ENCODE assay signal across 36 cellular contexts in genomic region chr1:84428220-84428619, GRCh38. TPM values are rescaled to one million over a fixed set of nuclear protein-coding genes. Genes with fewer than 3 reads are reported as not detected.
"Had no signal": no experiment of that assay in that cellular context is flagged by ENCODE, and none has a peak within 500 bp of the region (broad histone marks: within the 10 kb centered on the region; RNA-seq: fewer than 3 reads in every experiment).

No MANE protein-coding gene starts in this region.

- FAIRE-seq: TTC549 had no signal

- H3K27me3 ChIP-seq: esophagus muscularis mucosa, foreskin keratinocyte, heart left ventricle, right atrium auricular region, uterus had no signal

- H3K9me3 ChIP-seq: right atrium auricular region, uterus had no signal

- H3K36me3 ChIP-seq: esophagus muscularis mucosa, heart left ventricle, right atrium auricular region, uterus had no signal

- ATAC-seq: heart left ventricle; naive thymus-derived CD4-positive, alpha-beta T cell; stimulated activated memory B cell treated with anti-CD40 and anti-IgM and Interleukin-4, amounts not matched to agents 10 μg/mL and 1 μg/mL and 100 μg/mL, for 72 hours; stimulated activated naive CD8-positive, alpha-beta T cell treated with anti-CD3 and anti-CD28 coated beads, Interleukin-15, amount 100 ng/mL, for 72 hours had no signal

- H3K27ac ChIP-seq: esophagus muscularis mucosa, foreskin keratinocyte, heart left ventricle, parathyroid adenoma, right atrium auricular region, uterus had no signal

- DNase-seq: activated CD4-positive, alpha-beta memory T cell treated with anti-CD3 and anti-CD28 coated beads for 36 hours; activated CD4-positive, CD25-positive, alpha-beta regulatory T cell treated with anti-CD3 and anti-CD28 coated beads, Interleukin-2, amount 50 U/mL, for 72 hours; activated CD8-positive, alpha-beta memory T cell treated with anti-CD3 and anti-CD28 coated beads, Interleukin-2, amount 50 U/mL, for 4 hours; activated gamma-delta T cell; activated naive CD4-positive, alpha-beta T cell treated with anti-CD3 and anti-CD28 coated beads, Interleukin-2, amount 10 ng/mL, durations not matched to agents 7 days and 5 days; activated naive CD8-positive, alpha-beta T cell treated with anti-CD3 and anti-CD28 coated beads, Interleukin-2, amount 10 ng/mL, durations not matched to agents 7 days and 5 days; activated T-cell treated with anti-CD3 and anti-CD28 coated beads, Interleukin-2, amount 50 U/mL, for 1 hour; amniotic stem cell; caudate nucleus; endodermal cell; heart left ventricle; hypothalamus; immature natural killer cell; naive thymus-derived CD4-positive, alpha-beta T cell; occipital lobe; stimulated activated CD4-positive, alpha-beta T cell treated with anti-CD3 and anti-CD28 coated beads, Interleukin-1b, Interleukin-23, amount 100 ng/mL, for 48 hours; stimulated activated CD4-positive, alpha-beta T cell treated with anti-CD3 and anti-CD28 coated beads, Interleukin-4, amount 100 ng/mL, for 4 hours; stimulated activated CD8-positive, alpha-beta memory T cell treated with anti-CD3 and anti-CD28 coated beads, Interleukin-4, amount 100 ng/mL, for 48 hours; stimulated activated naive CD8-positive, alpha-beta T cell treated with anti-CD3 and anti-CD28 coated beads, Interleukin-15, amount 100 ng/mL, for 72 hours; substantia nigra; T-helper 9 cell; uterus had no signal

- H3K4me3 ChIP-seq: esophagus muscularis mucosa, heart left ventricle, right atrium auricular region, smooth muscle cell, uterus had no signal

- H3K4me1 ChIP-seq: foreskin keratinocyte, parathyroid adenoma, right atrium auricular region, uterus had no signal

RNA-seq across cellular contexts. Expression of gene DNASE2B, which starts 29.9 kb away (rescaled TPM):
- total RNA-seq: activated CD4-positive, alpha-beta memory T cell treated with anti-CD3 and anti-CD28 coated beads for 36 hours; activated CD4-positive, alpha-beta T cell treated with anti-CD3 and anti-CD28 coated beads, Interleukin-2, amount 10 ng/mL, durations not matched to agents 24 days and 14 days; activated CD8-positive, alpha-beta memory T cell treated with anti-CD3 and anti-CD28 coated beads for 36 hours; activated naive CD8-positive, alpha-beta T cell treated with anti-CD3 and anti-CD28 coated beads, Interleukin-2, amount 10 ng/mL, durations not matched to agents 7 days and 5 days; activated T-helper 1 cell treated with anti-CD3 and anti-CD28 coated beads, Interleukin-12 subunit alpha, Interleukin-12 subunit beta, Interleukin-2, Interleukin-4 antibody, amounts not matched to agents 30 ng/mL and 10 ng/mL and 1 ng/mL, durations not matched to agents 14 hours and 24 hours and 36 hours; endodermal cell; foreskin keratinocyte; kidney epithelial cell; mesothelial cell of epicardium; naive thymus-derived CD4-positive, alpha-beta T cell; neural crest cell; pulmonary artery endothelial cell; right atrium auricular region; smooth muscle cell; uterus had no signal
- polyA plus RNA-seq: foreskin keratinocyte; immature natural killer cell; naive thymus-derived CD4-positive, alpha-beta T cell; smooth muscle cell had no signal
